9 cellular contexts compared by ENCODE assay signal in genomic region chr5:157025093-157025698, GRCh38. TPM values are rescaled to one million over a fixed set of nuclear protein-coding genes. Genes with fewer than 3 reads are reported as not detected.
A peak's percentile ranks its signal among the peaks of the same experiment; 100 is the strongest.
DNase-seq lines count a peak whose midpoint lies in the region; ATAC-seq lines count a peak whose summit lies in the region.
"Had no signal": no experiment of that assay in that cellular context is flagged by ENCODE, and none has a peak within 500 bp of the region (broad histone marks: within the 10 kb centered on the region; RNA-seq: fewer than 3 reads in every experiment).

No MANE protein-coding gene starts in this region.

- intact Hi-C loops in activated T-helper 2 cell treated with anti-CD3 and anti-CD28 coated beads, Interferon-gamma antibody, Interleukin-2, Interleukin-4, amounts not matched to agents 10 μg/mL and 5 μg/mL and 100 μg/mL, durations not matched to agents 14 hours and 24 hours and 36 hours (cut with micrococcal nuclease), result loop anchor here (1.0 to 5.0 kb wide), 11 partner anchors 20 to 577 kb away; partner anchors contain the start of genes CYFIP2, HAVCR2 and MED7

- no peaks in the 10 kb centered on the region for H3K27me3 Mint-ChIP-seq in activated T-helper 2 cell treated with anti-CD3 and anti-CD28 coated beads, Interferon-gamma antibody, Interleukin-2, Interleukin-4, amounts not matched to agents 10 μg/mL and 5 μg/mL and 100 μg/mL, durations not matched to agents 14 hours and 24 hours and 36 hours (ENCODE audit: low read depth)
- H3K27me3 Mint-ChIP-seq: progenitor cell of endocrine pancreas had no signal

- peak; percentile 78 for DNase-seq in activated T-helper 2 cell treated with anti-CD3 and anti-CD28 coated beads, Interferon-gamma antibody, Interleukin-2, Interleukin-4, amounts not matched to agents 10 μg/mL and 5 μg/mL and 100 μg/mL, durations not matched to agents 14 hours and 24 hours and 36 hours (ENCODE audit: low spot score)
- peak; percentile 19 for DNase-seq in stimulated activated CD4-positive, alpha-beta T cell treated with anti-CD3 and anti-CD28 coated beads, Interleukin-4, amount 100 ng/mL, for 1 hour
- DNase-seq in H4 (ENCODE audit: low spot score) (no peak), DMS 273 treated with DMSO at 0.1 percent for 48 hours (lab: John Stamatoyannopoulos, UW) (no peak)

- H3K9me3 Mint-ChIP-seq in activated T-helper 2 cell treated with anti-CD3 and anti-CD28 coated beads, Interferon-gamma antibody, Interleukin-2, Interleukin-4, amounts not matched to agents 10 μg/mL and 5 μg/mL and 100 μg/mL, durations not matched to agents 14 hours and 24 hours and 36 hours, result peaks cover 8% of the 10 kb centered on the region

- peak overlapping the region; percentile 89 for H3K27ac Mint-ChIP-seq in activated T-helper 2 cell treated with anti-CD3 and anti-CD28 coated beads, Interferon-gamma antibody, Interleukin-2, Interleukin-4, amounts not matched to agents 10 μg/mL and 5 μg/mL and 100 μg/mL, durations not matched to agents 14 hours and 24 hours and 36 hours
- H3K27ac Mint-ChIP-seq: progenitor cell of endocrine pancreas had no signal

- ATAC-seq in GM18858 (IDR thresholded peaks at IDR 0.05; ENCODE audit: unreplicated experiment) (peak; percentile 23), HG03469 (IDR thresholded peaks at IDR 0.05; ENCODE audit: unreplicated experiment) (peak; percentile 34), HG02938 (IDR thresholded peaks at IDR 0.05; ENCODE audit: unreplicated experiment) (no peak), GM19397 (IDR thresholded peaks at IDR 0.05; ENCODE audit: unreplicated experiment) (no peak)

- H3K4me1 Mint-ChIP-seq in activated T-helper 2 cell treated with anti-CD3 and anti-CD28 coated beads, Interferon-gamma antibody, Interleukin-2, Interleukin-4, amounts not matched to agents 10 μg/mL and 5 μg/mL and 100 μg/mL, durations not matched to agents 14 hours and 24 hours and 36 hours (ENCODE audit: low read depth), result peaks cover 83% of the 10 kb centered on the region

- H3K36me3 Mint-ChIP-seq in activated T-helper 2 cell treated with anti-CD3 and anti-CD28 coated beads, Interferon-gamma antibody, Interleukin-2, Interleukin-4, amounts not matched to agents 10 μg/mL and 5 μg/mL and 100 μg/mL, durations not matched to agents 14 hours and 24 hours and 36 hours (ENCODE audit: low read depth), result peaks cover 23% of the 10 kb centered on the region

- peak overlapping the region; percentile 22 for H3K4me3 Mint-ChIP-seq in activated T-helper 2 cell treated with anti-CD3 and anti-CD28 coated beads, Interferon-gamma antibody, Interleukin-2, Interleukin-4, amounts not matched to agents 10 μg/mL and 5 μg/mL and 100 μg/mL, durations not matched to agents 14 hours and 24 hours and 36 hours (ENCODE audit: low read depth)

RNA-seq across cellular contexts. Expression of gene HAVCR1, which starts 33.7 kb away (rescaled TPM):
- total RNA-seq in activated T-helper 2 cell treated with anti-CD3 and anti-CD28 coated beads, Interferon-gamma antibody, Interleukin-2, Interleukin-4, amounts not matched to agents 10 μg/mL and 5 μg/mL and 100 μg/mL, durations not matched to agents 14 hours and 24 hours and 36 hours, result 0.64 and 1.2 TPM in 2 replicates
- 0.04 and 0.29 TPM in 2 replicates for total RNA-seq in H4 (2014; rRNA removed; shearing (Covaris generic))

Comparison
In these comparisons a context has a peak if more than half of its experiments do, and no peak if none do; other contexts are left out.
1. ATAC-seq: peak in GM18858 (single experiment) and HG03469 (single experiment); none in HG02938 (single experiment) and GM19397 (single experiment).
2. DNase-seq: peak in activated T-helper 2 cell treated with anti-CD3 and anti-CD28 coated beads, Interferon-gamma antibody, Interleukin-2, Interleukin-4, amounts not matched to agents 10 μg/mL and 5 μg/mL and 100 μg/mL, durations not matched to agents 14 hours and 24 hours and 36 hours (single experiment) and stimulated activated CD4-positive, alpha-beta T cell treated with anti-CD3 and anti-CD28 coated beads, Interleukin-4, amount 100 ng/mL, for 1 hour (single experiment); none in H4 (single experiment) and DMS 273 treated with DMSO at 0.1 percent for 48 hours (single experiment).